In genomic region chrY:19051021-19051420, GRCh38 we compare ENCODE assay signal across 15 cellular contexts.
"Had no signal": no experiment of that assay in that cellular context is flagged by ENCODE, and none has a peak within 500 bp of the region (broad histone marks: within the 10 kb centered on the region; RNA-seq: fewer than 3 reads in every experiment).

No MANE protein-coding gene starts in this region.

- H3K9me3 ChIP-seq: gastrocnemius medialis, left ventricle myocardium inferior, upper lobe of left lung had no signal

- H3K27me3 ChIP-seq: gastrocnemius medialis, upper lobe of left lung had no signal

- H3K36me3 ChIP-seq: gastrocnemius medialis, left ventricle myocardium inferior, upper lobe of left lung had no signal

- H3K4me1 ChIP-seq: upper lobe of left lung had no signal

- H3K4me3 ChIP-seq: coronary artery, gastrocnemius medialis, left ventricle myocardium inferior, upper lobe of left lung had no signal

- ATAC-seq: activated CD8-positive, alpha-beta T cell treated with anti-CD3 and anti-CD28 coated beads, Interleukin-2, amount 10 ng/mL, durations not matched to agents 7 days and 5 days; gastrocnemius medialis; naive thymus-derived CD8-positive, alpha-beta T cell; stimulated activated naive CD8-positive, alpha-beta T cell treated with anti-CD3 and anti-CD28 coated beads, Interleukin-15, Interleukin-2, amounts not matched to agents 100 U/mL and 50 U/mL, for 24 hours had no signal

- DNase-seq: activated CD4-positive, alpha-beta T cell treated with anti-CD3 and anti-CD28 coated beads for 1 hour; activated CD4-positive, alpha-beta T cell treated with anti-CD3 and anti-CD28 coated beads, Interleukin-2, amount 50 U/mL, for 1 hour; activated CD8-positive, alpha-beta T cell treated with anti-CD3 and anti-CD28 coated beads, Interleukin-2, amount 10 ng/mL, durations not matched to agents 7 days and 5 days; activated gamma-delta T cell; activated naive CD4-positive, alpha-beta T cell treated with anti-CD3 and anti-CD28 coated beads, Interleukin-2, amount 50 U/mL, for 16 hours; aorta; gastrocnemius medialis; hypothalamus; left ventricle myocardium inferior; naive thymus-derived CD8-positive, alpha-beta T cell; stimulated activated CD4-positive, alpha-beta T cell treated with anti-CD3 and anti-CD28 coated beads, Interleukin-4, amount 100 ng/mL, for 4 hours; stimulated activated naive CD8-positive, alpha-beta T cell treated with anti-CD3 and anti-CD28 coated beads, Interleukin-15, Interleukin-2, amounts not matched to agents 100 U/mL and 50 U/mL, for 24 hours; T-helper 1 cell; upper lobe of left lung had no signal

- H3K27ac ChIP-seq: coronary artery, gastrocnemius medialis, left ventricle myocardium inferior, upper lobe of left lung had no signal
